ENCODE assay signal across 10 cellular contexts in genomic region chr15:44298878-44299277, GRCh38. TPM values are rescaled to one million over a fixed set of nuclear protein-coding genes. Genes with fewer than 3 reads are reported as not detected.
A peak's percentile ranks its signal among the peaks of the same experiment; 100 is the strongest.
DNase-seq lines count a peak whose midpoint lies in the region; TF ChIP-seq lines count a peak whose summit lies in the region.
"Had no signal": no experiment of that assay in that cellular context is flagged by ENCODE, and none has a peak within 500 bp of the region (broad histone marks: within the 10 kb centered on the region; RNA-seq: fewer than 3 reads in every experiment).

No MANE protein-coding gene starts in this region.

- in situ Hi-C loops in mammary epithelial cell (cut with MboI; ENCODE audit: low sequenced_read_pairs in 2 of 2), result no loop called here

- dilution Hi-C loops in mammary epithelial cell (cut with HindIII; ENCODE audit: low sequenced_read_pairs), result no loop called here

- H3K79me2 ChIP-seq in mammary epithelial cell (ENCODE audit: insufficient read depth, low read length), result peaks cover 68% of the 10 kb centered on the region

- H3K4me3 Mint-ChIP-seq in neural crest cell, result no peak overlapping the region
- H3K4me3 Mint-ChIP-seq: activated T-helper 17 cell treated with anti-CD3 and anti-CD28 coated beads, Interleukin-2, amount 50 U/mL, for 72 hours had no signal

- H3K27ac ChIP-seq in mammary epithelial cell (ENCODE audit: insufficient read depth, low read depth, low read length) (no peak overlapping the region), uterus (no peak overlapping the region), coronary artery (no peak overlapping the region)
- H3K27ac ChIP-seq: dorsolateral prefrontal cortex, psoas muscle had no signal

- no peak for DNase-seq in GM10248 (ENCODE audit: extremely low spot score)
- DNase-seq in LoVo (ENCODE audit: low spot score), result peak; percentile 32
- DNase-seq in mammary epithelial cell, result no peak
- DNase-seq in neural crest cell (ENCODE audit: low read depth, low spot score), result no peak
- no peak for DNase-seq in stimulated activated CD8-positive, alpha-beta memory T cell treated with anti-CD3 and anti-CD28 coated beads, Interleukin-4, amount 100 ng/mL, for 48 hours
- DNase-seq in uterus, result no peak
- no peak for DNase-seq in coronary artery (ENCODE audit: low spot score)
- DNase-seq: dorsolateral prefrontal cortex, psoas muscle had no signal

- CTCF ChIA-PET in GM10248 (lab: Yijun Ruan, JAX) (interaction anchor here (2.3 to 4.2 kb wide), 2 partner anchors 10 kb away, joined by 7 to 33 read pairs; partner anchors contain the start of gene GOLM2), mammary epithelial cell (lab: Charles Lee; ENCODE audit: low non-redundant PET) (interaction anchor here (0.7 kb wide), 1 partner anchor 14 kb away, joined by 9 read pairs; no protein-coding TSS in a partner anchor)

- no peak overlapping the region for H3K4me3 ChIP-seq in mammary epithelial cell (replicated peaks in 1 of 3; ENCODE audit: insufficient read depth in 1 of 3, low read depth in 2 of 3, low read length in 3 of 3)
- no peak overlapping the region for H3K4me3 ChIP-seq in uterus
- no peak overlapping the region for H3K4me3 ChIP-seq in coronary artery
- H3K4me3 ChIP-seq: dorsolateral prefrontal cortex, psoas muscle had no signal

- 100% methylated on average over 1 of the region's 1 CpG for WGBS in mammary epithelial cell (ENCODE audit: low coverage, missing lambda C conversion rate)

- H3K9me3 ChIP-seq in mammary epithelial cell (replicated peaks; ENCODE audit: insufficient read depth, low read length), result no peaks in the 10 kb centered on the region
- no peaks in the 10 kb centered on the region for H3K9me3 ChIP-seq in uterus
- H3K9me3 ChIP-seq: psoas muscle had no signal

- H3K9me3 Mint-ChIP-seq in neural crest cell, result no peaks in the 10 kb centered on the region
- H3K9me3 Mint-ChIP-seq: activated T-helper 17 cell treated with anti-CD3 and anti-CD28 coated beads, Interleukin-2, amount 50 U/mL, for 72 hours had no signal

- H3K27me3 Mint-ChIP-seq in neural crest cell (ENCODE audit: low read depth), result no peaks in the 10 kb centered on the region
- H3K27me3 Mint-ChIP-seq: activated T-helper 17 cell treated with anti-CD3 and anti-CD28 coated beads, Interleukin-2, amount 50 U/mL, for 72 hours had no signal

- no peak overlapping the region for H3K4me2 ChIP-seq in mammary epithelial cell (ENCODE audit: insufficient read depth, low read depth, low read length)

- POLR2A ChIA-PET in GM10248 (lab: Yijun Ruan, JAX), result interaction anchor here (0.6 kb wide), 1 partner anchor 504 kb away, joined by 5 read pairs; no protein-coding TSS in a partner anchor

- intact Hi-C loops in mammary epithelial cell (cut with micrococcal nuclease) (loop anchor here (10.0 kb wide), 1 partner anchor 144 kb away; no protein-coding TSS in a partner anchor), uterus (cut with DNase I; ENCODE audit: low total_unique reads) (no loop called here)

- BruUV-seq in mammary epithelial cell (replicated peaks; lab: Mats Ljungman, UMichigan), result no TSS peak

- H2AFZ ChIP-seq in mammary epithelial cell (ENCODE audit: low read depth, low read length), result no peak overlapping the region

- no peaks in the 10 kb centered on the region for H3K27me3 ChIP-seq in mammary epithelial cell (ENCODE audit: insufficient read depth, low read length)
- no peaks in the 10 kb centered on the region for H3K27me3 ChIP-seq in uterus
- H3K27me3 ChIP-seq: dorsolateral prefrontal cortex had no signal

- H3K9ac ChIP-seq in mammary epithelial cell (ENCODE audit: insufficient read depth, low read length), result no peak overlapping the region

- TF ChIP-seq POLR2A in uterus (IDR thresholded peaks at IDR 0.05), result no peak

- H3K36me3 ChIP-seq in mammary epithelial cell (ENCODE audit: insufficient read depth, low read length), result no peaks in the 10 kb centered on the region
- H3K36me3 ChIP-seq in uterus, result no peaks in the 10 kb centered on the region

- H3K4me1 ChIP-seq in mammary epithelial cell (ENCODE audit: insufficient read depth, low read length), result peaks cover 26% of the 10 kb centered on the region
- H3K4me1 ChIP-seq in uterus, result no peaks in the 10 kb centered on the region

- H3K27ac Mint-ChIP-seq in neural crest cell (ENCODE audit: unreplicated experiment), result no peak overlapping the region

- TF ChIP-seq CTCF in GM10248 (IDR thresholded peaks at IDR 0.05; ENCODE audit: control extremely low read depth, extremely low read depth, low read depth, missing control alignments) (peak; percentile 6), mammary epithelial cell (conservative IDR thresholded peaks at IDR 0.05 in 1 of 2, IDR thresholded peaks at IDR 0.05 in 1 of 2; ENCODE audit: extremely low read depth in 1 of 2, insufficient read depth in 1 of 2, low read depth in 1 of 2, low read length in 2 of 2) (peak; percentile 39 to 54), neural crest cell (conservative IDR thresholded peaks at IDR 0.05) (peak; percentile 51), uterus (IDR thresholded peaks at IDR 0.05) (no peak), coronary artery (IDR thresholded peaks at IDR 0.05) (no peak)

- peaks cover 5% of the 10 kb centered on the region for H3K36me3 Mint-ChIP-seq in neural crest cell (ENCODE audit: low read depth)

- no peaks in the 10 kb centered on the region for H4K20me1 ChIP-seq in mammary epithelial cell (ENCODE audit: insufficient read depth, low read length)

- H3K4me1 Mint-ChIP-seq in neural crest cell, result peaks cover 10% of the 10 kb centered on the region

RNA-seq across cellular contexts. Expression of gene GOLM2, which starts 10.4 kb away (rescaled TPM):
- total RNA-seq in mammary epithelial cell (10 to 100 TPM; 38.0 to 53.3 TPM), neural crest cell (63.6 and 64.8 TPM in 2 replicates), uterus (100 to 1,000 TPM in 3 of 4 donors, 10 to 100 TPM in 1; 76.5 to 226 (median 159) TPM)
- 12.4 TPM for polyA plus RNA-seq in mammary epithelial cell
- polyA minus RNA-seq in mammary epithelial cell, result 12.1 TPM

Comparison
In these comparisons a context has a peak if more than half of its experiments do, and no peak if none do; other contexts are left out.
1. CTCF ChIP-seq: peak in GM10248 (single experiment), mammary epithelial cell (2 of 2) and neural crest cell (single experiment); none in uterus (0 of 4) and coronary artery (single experiment).